Comparison of ENCODE assay signal across 1 cellular context in genomic region chr10:5830629-5831445, GRCh38.
TF ChIP-seq lines count a peak whose summit lies in the region.

No MANE protein-coding gene starts in this region.

TF ChIP-seq in HepG2, 621 proteins besides CTCF, POLR2A, EP300 and RAD21:
- TF ChIP-seq ZNF343 (CRISPR knock-in tag; IDR thresholded peaks at IDR 0.05) (no peak), ZNF501 (CRISPR knock-in tag; IDR thresholded peaks at IDR 0.05) (peak; percentile 60; the same call in 1 of the 2 replicates), ZSCAN25 (CRISPR knock-in tag; IDR thresholded peaks at IDR 0.05) (no peak), ZNF550 (CRISPR knock-in tag; IDR thresholded peaks at IDR 0.05; ENCODE audit: borderline replicate concordance) (0 out of 2 replicates have a peak, but pooled peaks have one; percentile 48), XBP1 (CRISPR knock-in tag; IDR thresholded peaks at IDR 0.05) (no peak), ZNF776 (CRISPR knock-in tag; IDR thresholded peaks at IDR 0.05) (0 out of 2 replicates have a peak, but pooled peaks have one; percentile 32), ZFX (CRISPR knock-in tag; IDR thresholded peaks at IDR 0.05; ENCODE audit: low read depth) (peak; percentile 53; the same call in 1 of the 2 replicates), SNAPC4 (CRISPR knock-in tag; IDR thresholded peaks at IDR 0.05) (no peak), ZBTB33 (CRISPR knock-in tag; IDR thresholded peaks at IDR 0.05) (0 out of 2 replicates have a peak, but pooled peaks have one; percentile 39), ZBTB4 (CRISPR knock-in tag; IDR thresholded peaks at IDR 0.05; ENCODE audit: borderline replicate concordance) (0 out of 2 replicates have a peak, but pooled peaks have one; percentile 53), ZNF350 (CRISPR knock-in tag; IDR thresholded peaks at IDR 0.05; ENCODE audit: borderline replicate concordance, low read depth) (peak; percentile 42; the same call in 1 of the 2 replicates), ZFP41 (CRISPR knock-in tag; IDR thresholded peaks at IDR 0.05; ENCODE audit: borderline replicate concordance) (0 out of 2 replicates have a peak, but pooled peaks have one; percentile 15), KDM5B (CRISPR knock-in tag; IDR thresholded peaks at IDR 0.05; ENCODE audit: borderline replicate concordance) (peak; percentile 63; the same call in 1 of the 2 replicates), SNAI1 (CRISPR knock-in tag; IDR thresholded peaks at IDR 0.05; ENCODE audit: borderline replicate concordance) (0 out of 2 replicates have a peak, but pooled peaks have one; percentile 56), ZFY (CRISPR knock-in tag; IDR thresholded peaks at IDR 0.05) (0 out of 2 replicates have a peak, but pooled peaks have one; percentile 29), ZNF572 (CRISPR knock-in tag; IDR thresholded peaks at IDR 0.05) (0 out of 2 replicates have a peak, but pooled peaks have one; percentile 51), THAP9 (CRISPR knock-in tag; IDR thresholded peaks at IDR 0.05; ENCODE audit: borderline replicate concordance) (peak; percentile 65; the same call in 1 of the 2 replicates), ZNF687 (CRISPR knock-in tag; IDR thresholded peaks at IDR 0.05) (peak; percentile 76; the same call in 1 of the 2 replicates), FOSL2 (CRISPR knock-in tag; IDR thresholded peaks at IDR 0.05) (no peak), SETDB1 (CRISPR knock-in tag; IDR thresholded peaks at IDR 0.05; ENCODE audit: borderline replicate concordance) (0 out of 2 replicates have a peak, but pooled peaks have one; percentile 36), ZSCAN21 (CRISPR knock-in tag; IDR thresholded peaks at IDR 0.05; ENCODE audit: borderline replicate concordance) (peak; percentile 100)
